16 cellular contexts compared by ENCODE assay signal in the genomic region with DNA sequence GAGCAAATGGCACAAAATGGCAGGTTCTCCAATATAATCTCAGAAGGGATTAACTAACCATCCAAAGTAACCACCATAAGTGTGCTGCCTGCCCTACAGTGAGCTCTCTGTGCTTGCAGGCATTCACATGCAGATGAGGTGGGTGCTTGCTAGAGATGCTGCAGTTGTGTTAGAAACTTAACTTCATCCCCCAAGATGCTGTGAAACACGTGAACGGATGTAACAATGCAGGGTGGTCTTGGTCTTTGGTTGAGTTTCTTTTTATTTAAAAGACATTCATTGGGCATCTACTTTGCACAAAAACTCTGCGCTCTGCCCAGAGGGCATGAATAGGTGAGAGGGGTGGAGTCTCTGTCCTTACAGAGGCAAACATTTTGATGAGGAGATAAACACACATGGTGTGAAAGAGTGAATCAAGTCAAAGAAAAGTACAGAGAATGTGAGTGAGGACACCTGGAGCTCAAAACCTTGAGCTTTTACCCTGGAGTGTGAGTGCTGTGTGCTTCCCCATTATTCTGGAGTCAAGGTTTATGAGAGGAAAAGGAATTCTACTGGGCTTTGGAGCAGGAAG.
DNase-seq lines count a peak whose midpoint lies in the region; ATAC-seq and TF ChIP-seq lines count a peak whose summit lies in the region.
"Had no signal": no experiment of that assay in that cellular context is flagged by ENCODE, and none has a peak within 500 bp of the region (broad histone marks: within the 10 kb centered on the region; RNA-seq: fewer than 3 reads in every experiment).

No MANE protein-coding gene starts in this region.

- no peak overlapping the region for H3K27ac ChIP-seq in endodermal cell (ENCODE audit: low read depth, low read length)
- H3K27ac ChIP-seq: 22Rv1, BLaER1 had no signal

- peaks cover 3% of the 10 kb centered on the region for H3K4me1 ChIP-seq in endodermal cell (ENCODE audit: control insufficient read depth, insufficient read depth, low read length)
- H3K4me1 ChIP-seq: BLaER1, Caco-2 had no signal

- no peaks in the 10 kb centered on the region for H3K9me3 ChIP-seq in endodermal cell (ENCODE audit: control insufficient read depth, low read length)
- H3K9me3 ChIP-seq: BLaER1 had no signal

- ATAC-seq in GM21619 (IDR thresholded peaks at IDR 0.05; ENCODE audit: unreplicated experiment) = no peak
- ATAC-seq: K562 had no signal

- no peak overlapping the region for H3K4me3 Mint-ChIP-seq in endodermal cell
- H3K4me3 Mint-ChIP-seq: CD8-positive, alpha-beta memory T cell had no signal

- WGBS in endodermal cell (ENCODE audit: insufficient coverage in 1 of 2, insufficient read length in 1 of 2), 2 experiments = 37 to 70% methylated on average over 1 to 3 of the region's 3 CpGs

- no peaks in the 10 kb centered on the region for H3K9me3 Mint-ChIP-seq in endodermal cell

- no peak for TF ChIP-seq CTCF in endodermal cell (conservative IDR thresholded peaks at IDR 0.05)

- peaks cover 41% of the 10 kb centered on the region for H3K4me1 Mint-ChIP-seq in endodermal cell
- H3K4me1 Mint-ChIP-seq: CD8-positive, alpha-beta memory T cell had no signal

- H3K36me3 Mint-ChIP-seq in endodermal cell (ENCODE audit: low read depth) = no peaks in the 10 kb centered on the region
- H3K36me3 Mint-ChIP-seq: CD8-positive, alpha-beta memory T cell had no signal

- no peaks in the 10 kb centered on the region for H3K27me3 ChIP-seq in endodermal cell (ENCODE audit: control insufficient read depth, insufficient read depth, low read length, poor library complexity, severe bottlenecking)
- H3K27me3 ChIP-seq: BLaER1 had no signal

- H3K36me3 ChIP-seq in endodermal cell (ENCODE audit: control insufficient read depth, insufficient read depth, low read length) = no peaks in the 10 kb centered on the region
- H3K36me3 ChIP-seq: BLaER1 had no signal

- H3K9ac ChIP-seq in endodermal cell (ENCODE audit: extremely low read depth, low read length, poor library complexity, severe bottlenecking) = no peak overlapping the region
- H3K9ac ChIP-seq: BLaER1 had no signal

- no peak overlapping the region for H3K27ac Mint-ChIP-seq in endodermal cell

- H3K4me3 ChIP-seq in endodermal cell (ENCODE audit: low read length) = no peak overlapping the region
- H3K4me3 ChIP-seq: BLaER1, K562 had no signal

- peaks cover 3% of the 10 kb centered on the region for H3K27me3 Mint-ChIP-seq in endodermal cell (ENCODE audit: insufficient read depth)

- DNase-seq in ELF-1 (ENCODE audit: low read depth, low spot score) (peak; percentile 57), NCI-H69 (lab: John Stamatoyannopoulos, UW) (peak; percentile 41), endodermal cell (peak; percentile 60), iPS-NIHi7 (ENCODE audit: extremely low spot score) (peak; percentile 38), 8988T (no peak), kidney tubule cell (ENCODE audit: low spot score) (no peak)
- DNase-seq in NK-92 treated with Interleukin-12 subunit alpha and Interleukin-12 subunit beta, amount 100 ng/mL, for 24 hours (lab: John Stamatoyannopoulos, UW) = no peak
- DNase-seq: AML-193; Caco-2; CD8-positive, alpha-beta memory T cell; DND-41; GF-D8 had no signal

Comparison
In these comparisons a context has a peak if more than half of its experiments do, and no peak if none do; other contexts are left out.
1. DNase-seq: peak in ELF-1 (single experiment), NCI-H69 (single experiment), endodermal cell (single experiment) and iPS-NIHi7 (single experiment); none in 8988T (single experiment), kidney tubule cell (single experiment) and NK-92 treated with Interleukin-12 subunit alpha and Interleukin-12 subunit beta, amount 100 ng/mL, for 24 hours (single experiment).